1 cellular context compared by ENCODE assay signal in the genomic region with DNA sequence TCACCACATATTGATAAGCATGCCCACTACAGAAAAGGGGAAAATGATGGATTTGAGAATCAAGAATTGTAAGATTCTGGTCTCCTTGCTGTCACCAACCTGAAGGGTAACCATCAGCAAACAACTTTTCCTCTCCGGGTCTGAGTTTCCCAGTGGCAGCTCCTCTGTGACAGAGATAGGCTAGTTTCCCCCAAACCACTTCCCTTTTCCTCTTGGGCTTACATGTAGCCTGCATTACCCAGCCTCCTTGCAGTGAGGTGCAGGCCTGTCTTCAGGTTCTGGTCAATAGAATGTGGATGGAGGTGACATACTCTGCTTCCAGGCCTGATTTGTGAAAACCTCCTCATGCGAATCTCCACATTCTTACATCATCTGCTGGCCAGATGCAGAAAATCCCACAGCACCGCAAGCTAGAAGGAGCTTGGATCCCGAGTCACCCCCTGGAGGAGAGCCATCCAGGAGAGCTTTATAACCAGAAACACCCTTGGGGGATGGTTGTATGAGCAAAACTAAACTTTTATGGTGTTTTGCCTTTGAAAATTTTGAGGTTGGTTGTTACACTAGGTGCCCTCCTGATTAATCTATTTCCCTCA.
TF ChIP-seq lines count a peak whose summit lies in the region.

No MANE protein-coding gene starts in this region.

TF ChIP-seq in GM12878, 131 proteins besides CTCF, POLR2A, EP300 and RAD21 (continued from another document):
- TF ChIP-seq TBL1XR1 (IDR thresholded peaks at IDR 0.05; ENCODE audit: low read depth, low read length) = no peak
